Comparison of ENCODE assay signal across 8 cellular contexts in the genomic region with DNA sequence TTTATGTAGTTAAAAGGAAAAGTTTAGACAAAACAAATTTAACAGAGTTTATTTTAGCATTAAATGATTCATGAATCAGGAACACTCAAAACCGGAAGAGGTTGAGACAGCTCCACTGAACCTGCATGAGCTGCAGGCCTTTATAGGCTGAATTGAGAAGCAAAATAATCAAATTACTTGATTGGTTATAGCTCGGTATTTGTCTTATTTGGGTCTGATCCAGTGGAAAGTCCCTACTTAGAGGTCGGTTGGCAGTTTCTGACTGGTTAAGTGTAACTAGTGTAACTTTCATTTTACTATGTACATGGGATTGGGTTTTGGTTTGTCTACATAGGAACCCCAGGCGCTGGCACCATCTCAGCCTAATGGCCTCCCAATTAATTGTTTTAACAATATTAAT.
DNase-seq lines count a peak whose midpoint lies in the region; ATAC-seq and TF ChIP-seq lines count a peak whose summit lies in the region.

No MANE protein-coding gene starts in this region.

- DNase-seq in HCEC 1CT (peak; percentile 61), activated B cell treated with CpG ODN at 0.5 μM for 24 hours (no peak), NCI-H748 (lab: John Stamatoyannopoulos, UW; ENCODE audit: unreplicated experiment) (no peak), MV-4-11 (lab: John Stamatoyannopoulos, UW) (no peak), right cardiac atrium (no peak)
- no peak for DNase-seq in natural killer cell treated with Interleukin-12 subunit alpha and Interleukin-12 subunit beta and Interleukin-15 and Interleukin-18, amount 100 ng/mL, for 72 hours (ENCODE audit: low spot score)
- DNase-seq in stimulated activated naive CD4-positive, alpha-beta T cell (lab: John Stamatoyannopoulos, UW): no peak

- POLR2A ChIA-PET in activated B cell treated with CpG ODN at 0.5 μM for 24 hours (lab: Charles Lee): interaction anchor here (0.7 to 2.6 kb wide), 2 partner anchors 73 to 99 kb away, joined by 3 to 6 read pairs; a partner anchor contains a TSS

- no peak for TF ChIP-seq CTCF in activated B cell treated with CpG ODN at 0.5 μM for 24 hours (IDR thresholded peaks at IDR 0.05)

- H3K27ac Mint-ChIP-seq in activated B cell treated with CpG ODN at 0.5 μM for 24 hours: no peak overlapping the region
- H3K27ac Mint-ChIP-seq in natural killer cell treated with Interleukin-12 subunit alpha and Interleukin-12 subunit beta and Interleukin-15 and Interleukin-18, amount 100 ng/mL, for 72 hours: peak overlapping the region in 1 of 2 donors; percentile 49

- H3K27ac ChIP-seq in right cardiac atrium (ENCODE audit: low read length): no peak overlapping the region

- no peaks in the 10 kb centered on the region for H3K9me3 ChIP-seq in right cardiac atrium (ENCODE audit: control insufficient read depth, low read length)

- no peaks in the 10 kb centered on the region for H3K36me3 Mint-ChIP-seq in activated B cell treated with CpG ODN at 0.5 μM for 24 hours (ENCODE audit: low read depth)
- H3K36me3 Mint-ChIP-seq in natural killer cell treated with Interleukin-12 subunit alpha and Interleukin-12 subunit beta and Interleukin-15 and Interleukin-18, amount 100 ng/mL, for 72 hours: peaks cover 4% of the 10 kb centered on the region

- H3K4me3 ChIP-seq in right cardiac atrium (ENCODE audit: low read length): no peak overlapping the region

- peaks cover 17% of the 10 kb centered on the region for H3K4me1 Mint-ChIP-seq in activated B cell treated with CpG ODN at 0.5 μM for 24 hours
- H3K4me1 Mint-ChIP-seq in natural killer cell treated with Interleukin-12 subunit alpha and Interleukin-12 subunit beta and Interleukin-15 and Interleukin-18, amount 100 ng/mL, for 72 hours (ENCODE audit: low read depth in 2 of 2): peaks cover 0 to 9% of the 10 kb centered on the region in 2 donors

- H3K4me3 Mint-ChIP-seq in activated B cell treated with CpG ODN at 0.5 μM for 24 hours: peak overlapping the region; percentile 12
- peak overlapping the region; percentile 3 for H3K4me3 Mint-ChIP-seq in natural killer cell treated with Interleukin-12 subunit alpha and Interleukin-12 subunit beta and Interleukin-15 and Interleukin-18, amount 100 ng/mL, for 72 hours

- H3K27me3 Mint-ChIP-seq in activated B cell treated with CpG ODN at 0.5 μM for 24 hours: no peaks in the 10 kb centered on the region
- peaks cover 0 to 2% of the 10 kb centered on the region in 2 donors for H3K27me3 Mint-ChIP-seq in natural killer cell treated with Interleukin-12 subunit alpha and Interleukin-12 subunit beta and Interleukin-15 and Interleukin-18, amount 100 ng/mL, for 72 hours

- WGBS in right cardiac atrium: 77% methylated on average over 4 of the region's 4 CpGs

- peak; percentile 39 for ATAC-seq in GM18520 (IDR thresholded peaks at IDR 0.05; ENCODE audit: unreplicated experiment)
- ATAC-seq in activated B cell treated with CpG ODN at 0.5 μM for 24 hours (ENCODE audit: low read depth): peak; percentile 82
- ATAC-seq in natural killer cell treated with Interleukin-12 subunit alpha and Interleukin-12 subunit beta and Interleukin-15 and Interleukin-18, amount 100 ng/mL, for 72 hours: peak in 1 of 2 donors; percentile 81
- ATAC-seq in right cardiac atrium: no peak

- H3K9me3 Mint-ChIP-seq in activated B cell treated with CpG ODN at 0.5 μM for 24 hours: peaks cover 2% of the 10 kb centered on the region
- H3K9me3 Mint-ChIP-seq in natural killer cell treated with Interleukin-12 subunit alpha and Interleukin-12 subunit beta and Interleukin-15 and Interleukin-18, amount 100 ng/mL, for 72 hours: peaks cover 3% of the 10 kb centered on the region

- no peaks in the 10 kb centered on the region for H3K27me3 ChIP-seq in right cardiac atrium (ENCODE audit: control insufficient read depth, insufficient read depth)

- CTCF ChIA-PET in activated B cell treated with CpG ODN at 0.5 μM for 24 hours (lab: Charles Lee): no interaction called here

- intact Hi-C loops in activated B cell treated with CpG ODN at 0.5 μM for 24 hours (cut with micrococcal nuclease) (loop anchor here (1.0 to 2.0 kb wide), 2 partner anchors 55 to 98 kb away; no protein-coding TSS in a partner anchor), right cardiac atrium (cut with DNase I) (no loop called here)

- H3K4me1 ChIP-seq in right cardiac atrium (ENCODE audit: control insufficient read depth, insufficient read depth, low read length): peaks cover 2% of the 10 kb centered on the region

Comparison
In these comparisons a context has a peak if more than half of its experiments do, and no peak if none do; other contexts are left out.
1. ATAC-seq: peak in GM18520 (single experiment) and activated B cell treated with CpG ODN at 0.5 μM for 24 hours (single experiment); none in right cardiac atrium (0 of 2).